20 cellular contexts compared by ENCODE assay signal in genomic region chr2:10229462-10230099, GRCh38.
DNase-seq lines count a peak whose midpoint lies in the region; ATAC-seq and TF ChIP-seq lines count a peak whose summit lies in the region.
"Had no signal": no experiment of that assay in that cellular context is flagged by ENCODE, and none has a peak within 500 bp of the region (broad histone marks: within the 10 kb centered on the region; RNA-seq: fewer than 3 reads in every experiment).

No MANE protein-coding gene starts in this region.

- H3K4me1 ChIP-seq in endodermal cell (ENCODE audit: control insufficient read depth, insufficient read depth, low read length) (peaks cover 8% of the 10 kb centered on the region), right lobe of liver (no peaks in the 10 kb centered on the region), spleen (peaks cover 0 to 4% (median 0%) of the 10 kb centered on the region in 6 donors)

- H3K36me3 Mint-ChIP-seq in endodermal cell (ENCODE audit: low read depth), result no peaks in the 10 kb centered on the region
- H3K36me3 Mint-ChIP-seq: CD8-positive, alpha-beta memory T cell had no signal

- H3K27me3 Mint-ChIP-seq in endodermal cell (ENCODE audit: insufficient read depth), result no peaks in the 10 kb centered on the region

- TF ChIP-seq CTCF in endodermal cell (conservative IDR thresholded peaks at IDR 0.05), result no peak
- TF ChIP-seq CTCF in right lobe of liver (IDR thresholded peaks at IDR 0.05), result no peak
- TF ChIP-seq CTCF in spleen (IDR thresholded peaks at IDR 0.05 in 8 of 11, conservative IDR thresholded peaks at IDR 0.05 in 3 of 11), result no peak

- no peaks in the 10 kb centered on the region for H3K27me3 ChIP-seq in endodermal cell (ENCODE audit: control insufficient read depth, insufficient read depth, low read length, poor library complexity, severe bottlenecking)
- H3K27me3 ChIP-seq in right lobe of liver, result no peaks in the 10 kb centered on the region
- peaks cover 0 to 7% (median 0%) of the 10 kb centered on the region in 7 donors for H3K27me3 ChIP-seq in spleen (replicated peaks in 1 of 7)
- H3K27me3 ChIP-seq: BLaER1 had no signal

- H3K9me3 Mint-ChIP-seq in endodermal cell, result no peaks in the 10 kb centered on the region
- H3K9me3 Mint-ChIP-seq: CD8-positive, alpha-beta memory T cell had no signal

- peaks cover 17% of the 10 kb centered on the region for H3K4me1 Mint-ChIP-seq in endodermal cell

- intact Hi-C loops in right lobe of liver (cut with DNase I) (no loop called here), spleen (cut with DNase I; ENCODE audit: low total_unique reads) (no loop called here)

- no peak overlapping the region for H3K4me3 Mint-ChIP-seq in endodermal cell
- H3K4me3 Mint-ChIP-seq: CD8-positive, alpha-beta memory T cell had no signal

- 90 to 98% methylated on average over 6 to 9 of the region's 9 CpGs for WGBS in endodermal cell (ENCODE audit: insufficient coverage in 1 of 2, insufficient read length in 1 of 2), 2 experiments
- 55% methylated on average over 8 of the region's 9 CpGs for WGBS in right lobe of liver (ENCODE audit: insufficient coverage, low coverage, low lambda C conversion rate, missing lambda C conversion rate)
- WGBS in spleen, 5 donors, result 72 to 83% (median 79%) methylated on average over 8 to 9 of the region's 9 CpGs

- H3K9me3 ChIP-seq in endodermal cell (ENCODE audit: control insufficient read depth, low read length) (no peaks in the 10 kb centered on the region), right lobe of liver (no peaks in the 10 kb centered on the region), spleen (no peaks in the 10 kb centered on the region)
- H3K9me3 ChIP-seq: BLaER1 had no signal

- H3K27ac Mint-ChIP-seq in endodermal cell, result no peak overlapping the region
- H3K27ac Mint-ChIP-seq: CD8-positive, alpha-beta memory T cell had no signal

- DNase-seq in activated CD8-positive, alpha-beta memory T cell treated with anti-CD3 and anti-CD28 coated beads, Interleukin-2, amount 50 U/mL, for 4 hours, result peak; percentile 10
- no peak for DNase-seq in activated CD8-positive, alpha-beta memory T cell treated with anti-CD3 and anti-CD28 coated beads, Interleukin-2, amount 50 U/mL, for 48 hours
- peak; percentile 33 for DNase-seq in endodermal cell
- no peak for DNase-seq in right lobe of liver
- DNase-seq in spleen, result peak; percentile 61
- no peak for DNase-seq in stimulated activated CD4-positive, alpha-beta T cell treated with anti-CD3 and anti-CD28 coated beads, Interleukin-2, amount 100 ng/mL, for 48 hours
- DNase-seq in HT-29 (ENCODE audit: low spot score), result no peak
- DNase-seq in NCI-H1930 (lab: John Stamatoyannopoulos, UW), result no peak
- DNase-seq: DND-41, GF-D8, GM23248, KG1, NCI-H1092 treated with DMSO at 0.1 percent for 48 hours, NCI-H1694 treated with DMSO at 0.1 percent for 48 hours, NCI-H446 had no signal

- TF ChIP-seq POLR2A in right lobe of liver (IDR thresholded peaks at IDR 0.05), result no peak
- no peak for TF ChIP-seq POLR2A in spleen (IDR thresholded peaks at IDR 0.05)

- H3K27ac ChIP-seq in endodermal cell (ENCODE audit: low read depth, low read length), result no peak overlapping the region
- H3K27ac ChIP-seq in right lobe of liver, result no peak overlapping the region
- no peak overlapping the region for H3K27ac ChIP-seq in spleen
- H3K27ac ChIP-seq: 22Rv1, BLaER1, GM23248, HL-60, RWPE1 had no signal

- H3K4me3 ChIP-seq in endodermal cell (ENCODE audit: low read length) (no peak overlapping the region), right lobe of liver (no peak overlapping the region), spleen (no peak overlapping the region)
- H3K4me3 ChIP-seq: BLaER1, GM23248 had no signal

- ATAC-seq in right lobe of liver, result peak; percentile 44 to 81 (median 55)

- no peak overlapping the region for H3K9ac ChIP-seq in endodermal cell (ENCODE audit: extremely low read depth, low read length, poor library complexity, severe bottlenecking)
- H3K9ac ChIP-seq: BLaER1, GM23248 had no signal

- H3K36me3 ChIP-seq in endodermal cell (ENCODE audit: control insufficient read depth, insufficient read depth, low read length) (no peaks in the 10 kb centered on the region), right lobe of liver (no peaks in the 10 kb centered on the region), spleen (no peaks in the 10 kb centered on the region)
- H3K36me3 ChIP-seq: BLaER1 had no signal

Comparison
In these comparisons a context has a peak if more than half of its experiments do, and no peak if none do; other contexts are left out.
1. DNase-seq: peak in activated CD8-positive, alpha-beta memory T cell treated with anti-CD3 and anti-CD28 coated beads, Interleukin-2, amount 50 U/mL, for 4 hours (single experiment), endodermal cell (single experiment) and spleen (single experiment); none in activated CD8-positive, alpha-beta memory T cell treated with anti-CD3 and anti-CD28 coated beads, Interleukin-2, amount 50 U/mL, for 48 hours (single experiment), right lobe of liver (0 of 3), stimulated activated CD4-positive, alpha-beta T cell treated with anti-CD3 and anti-CD28 coated beads, Interleukin-2, amount 100 ng/mL, for 48 hours (0 of 2), HT-29 (single experiment) and NCI-H1930 (0 of 2).